23 cellular contexts compared by ENCODE assay signal in the genomic region with DNA sequence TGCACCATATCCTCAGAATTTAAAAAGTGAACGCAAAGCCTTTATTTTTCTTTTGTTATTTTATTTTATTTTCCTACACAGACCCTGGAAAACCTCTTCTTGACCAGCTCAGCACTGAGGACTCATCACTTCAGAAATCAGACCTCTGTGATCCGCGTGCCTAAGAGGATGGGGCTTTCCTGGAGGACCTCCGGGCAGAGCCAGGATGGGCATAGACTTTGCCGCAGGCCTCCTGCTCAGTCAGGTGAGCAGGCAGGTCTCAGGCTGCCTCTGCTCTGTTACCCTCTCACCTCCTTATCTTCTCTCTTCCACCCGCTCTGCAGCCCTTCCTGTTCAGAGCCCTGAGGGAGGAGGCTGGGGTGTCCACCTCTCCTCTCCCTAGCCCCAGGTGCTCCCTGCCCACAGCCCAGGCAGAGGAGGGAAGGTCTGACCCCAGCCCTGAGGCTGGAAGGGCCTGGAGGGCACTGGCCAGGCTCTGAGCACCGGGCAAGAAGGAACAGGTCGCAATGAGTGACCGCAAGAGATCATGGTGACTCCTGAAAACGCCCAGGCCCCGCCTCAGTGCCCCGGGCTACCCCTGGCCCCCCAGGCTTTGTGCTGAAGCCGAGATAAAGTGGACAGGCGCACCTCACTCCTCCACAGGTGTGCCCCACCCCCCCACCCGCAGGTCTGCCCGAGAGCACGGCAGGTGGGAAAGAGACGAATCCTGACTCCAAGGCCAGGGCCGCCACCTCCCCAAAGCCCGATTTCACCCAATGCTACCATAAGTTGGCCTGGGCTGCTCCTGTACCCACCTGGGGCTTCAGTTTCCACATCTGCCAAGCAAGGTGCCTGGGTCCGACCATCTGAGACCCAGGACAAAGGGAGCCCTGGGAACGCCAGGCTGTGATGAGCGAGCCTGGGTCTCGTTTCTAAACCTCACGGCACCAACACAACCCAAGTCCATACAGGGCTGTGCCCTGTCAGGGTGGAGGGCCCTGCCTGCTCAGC. TPM values are rescaled to one million over a fixed set of nuclear protein-coding genes. Genes with fewer than 3 reads are reported as not detected.
"Had no signal": no experiment of that assay in that cellular context is flagged by ENCODE, and none has a peak within 500 bp of the region (broad histone marks: within the 10 kb centered on the region; RNA-seq: fewer than 3 reads in every experiment).

No MANE protein-coding gene starts in this region.

- H3K4me1 ChIP-seq: ascending aorta, breast epithelium, gastrocnemius medialis, heart right ventricle had no signal

- H3K36me3 ChIP-seq: ascending aorta, breast epithelium, gastrocnemius medialis, heart right ventricle, neural progenitor cell, pancreas had no signal

- ATAC-seq: activated naive CD8-positive, alpha-beta T cell treated with anti-CD3 and anti-CD28 coated beads, Interleukin-2, amount 50 U/mL, for 24 hours; gastrocnemius medialis; heart right ventricle; left colon; pancreas had no signal

- H3K27me3 ChIP-seq: ascending aorta, breast epithelium, gastrocnemius medialis, neural progenitor cell, pancreas had no signal

- H3K4me2 ChIP-seq: neural progenitor cell had no signal

- H3K9ac ChIP-seq: neural progenitor cell had no signal

- H3K27ac ChIP-seq: ascending aorta, epithelial cell of prostate, gastrocnemius medialis, heart right ventricle, neural progenitor cell, pancreas had no signal

- H3K9me3 ChIP-seq: breast epithelium, gastrocnemius medialis, pancreas had no signal

- H3K4me3 ChIP-seq: ascending aorta, breast epithelium, gastrocnemius medialis, heart right ventricle, lung, neural progenitor cell, pancreas had no signal

- DNase-seq: activated CD4-positive, alpha-beta T cell treated with anti-CD3 and anti-CD28 coated beads, Interleukin-2, amount 10 ng/mL, durations not matched to agents 7 days and 5 days; activated CD8-positive, alpha-beta memory T cell treated with anti-CD3 and anti-CD28 coated beads for 24 hours; activated naive CD4-positive, alpha-beta T cell treated with Interleukin-2 at 50 U/mL for 16 hours; activated naive CD8-positive, alpha-beta T cell treated with anti-CD3 and anti-CD28 coated beads, Interleukin-2, amount 50 U/mL, for 24 hours; dermis blood vessel endothelial cell; gastrocnemius medialis; heart right ventricle; naive B cell; pancreas; stimulated activated CD4-positive, alpha-beta T cell treated with anti-CD3 and anti-CD28 coated beads, Interleukin-15, amount 100 ng/mL, for 24 hours; stimulated activated CD4-positive, alpha-beta T cell treated with anti-CD3 and anti-CD28 coated beads, Interleukin-4, amount 100 ng/mL, for 1 hour; stimulated activated naive CD4-positive, alpha-beta T cell; substantia nigra had no signal

RNA-seq across cellular contexts. Expression of gene CALML5, which starts 2.8 kb away (rescaled TPM):
- total RNA-seq: activated CD4-positive, alpha-beta T cell treated with anti-CD3 and anti-CD28 coated beads, Interleukin-2, amount 10 ng/mL, durations not matched to agents 7 days and 5 days; activated T-helper 1 cell treated with anti-CD3 and anti-CD28 coated beads, Interleukin-12 subunit alpha, Interleukin-12 subunit beta, Interleukin-2, Interleukin-4 antibody, amounts not matched to agents 30 ng/mL and 10 ng/mL and 1 ng/mL, durations not matched to agents 14 hours and 24 hours and 36 hours; ascending aorta; cerebellum; dermis blood vessel endothelial cell; gastrocnemius medialis; heart right ventricle; left colon; lung; pancreas; skeletal muscle tissue; T-helper 2 cell treated with Interferon-gamma antibody and Interleukin-4, amounts not matched to agents 100 ng/mL and 5 ng/mL, for 36 hours had no signal
- polyA plus RNA-seq: heart right ventricle, lung, pancreas had no signal

RNA-seq across cellular contexts. Expression of gene CALML3, which starts 28.2 kb away (rescaled TPM):
- total RNA-seq: activated CD4-positive, alpha-beta T cell treated with anti-CD3 and anti-CD28 coated beads, Interleukin-2, amount 10 ng/mL, durations not matched to agents 7 days and 5 days; activated T-helper 1 cell treated with anti-CD3 and anti-CD28 coated beads, Interleukin-12 subunit alpha, Interleukin-12 subunit beta, Interleukin-2, Interleukin-4 antibody, amounts not matched to agents 30 ng/mL and 10 ng/mL and 1 ng/mL, durations not matched to agents 14 hours and 24 hours and 36 hours; ascending aorta; dermis blood vessel endothelial cell; gastrocnemius medialis; heart right ventricle; pancreas; skeletal muscle tissue; T-helper 2 cell treated with Interferon-gamma antibody and Interleukin-4, amounts not matched to agents 100 ng/mL and 5 ng/mL, for 36 hours had no signal
